6 cellular contexts compared by ENCODE assay signal in the genomic region with DNA sequence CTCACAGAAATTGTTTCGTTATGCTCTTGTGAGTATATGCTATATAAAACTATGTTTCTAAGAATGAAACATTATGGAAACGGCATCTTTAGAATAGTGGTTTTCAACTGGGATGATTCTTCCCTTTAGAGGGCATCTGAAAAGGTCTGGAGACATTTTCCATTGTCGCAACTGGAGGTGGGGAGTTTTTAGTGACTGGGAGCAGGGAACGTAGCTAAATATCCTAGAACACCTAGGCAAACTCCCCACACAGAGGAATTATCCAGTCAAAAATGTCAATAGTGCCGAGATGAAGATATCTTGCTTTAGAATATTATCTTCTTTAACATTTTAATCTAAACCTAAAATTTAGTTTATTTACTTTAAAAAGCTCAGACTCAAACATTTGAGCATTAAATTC.
"Had no signal": no experiment of that assay in that cellular context is flagged by ENCODE, and none has a peak within 500 bp of the region (broad histone marks: within the 10 kb centered on the region; RNA-seq: fewer than 3 reads in every experiment).

No MANE protein-coding gene starts in this region.

- H3K27ac ChIP-seq: HL-60 had no signal

- ATAC-seq: K562 had no signal

- DNase-seq: IMR-90, KBM-7, KG1 had no signal

- FAIRE-seq: HTR-8/SVneo, K562 had no signal

- H3K4me3 ChIP-seq: K562 had no signal
